Comparison of ENCODE assay signal across 28 cellular contexts in genomic region chr13:50644081-50644871, GRCh38.
DNase-seq lines count a peak whose midpoint lies in the region; ATAC-seq, FAIRE-seq and TF ChIP-seq lines count a peak whose summit lies in the region.
"Had no signal": no experiment of that assay in that cellular context is flagged by ENCODE, and none has a peak within 500 bp of the region (broad histone marks: within the 10 kb centered on the region; RNA-seq: fewer than 3 reads in every experiment).

No MANE protein-coding gene starts in this region.

- H3K9ac ChIP-seq in keratinocyte (ENCODE audit: control insufficient read depth, extremely low read depth, insufficient read depth, low read length) = no peak overlapping the region

- no peaks in the 10 kb centered on the region for H3K79me2 ChIP-seq in keratinocyte (ENCODE audit: control insufficient read depth, insufficient read depth, low read length)

- peak; percentile 97 for FAIRE-seq in keratinocyte (lab: Jason Lieb, UNC)
- FAIRE-seq: GM12878, TTC549 had no signal

- peaks cover 22% of the 10 kb centered on the region for H3K4me1 ChIP-seq in keratinocyte (ENCODE audit: control insufficient read depth, extremely low read depth, insufficient read depth, low read length)

- no peak overlapping the region for H3K27ac Mint-ChIP-seq in chondrocyte (ENCODE audit: unreplicated experiment)
- H3K27ac Mint-ChIP-seq: activated naive CD8-positive, alpha-beta T cell treated with anti-CD3 and anti-CD28 coated beads, Interleukin-2, amount 50 U/mL, for 24 hours; memory B cell; type B pancreatic cell had no signal

- no peaks in the 10 kb centered on the region for H3K36me3 ChIP-seq in keratinocyte (ENCODE audit: control insufficient read depth in 2 of 2, extremely low read depth in 1 of 2, insufficient read depth in 2 of 2, low read length in 2 of 2)

- peak overlapping the region; percentile 62 for H3K4me2 ChIP-seq in keratinocyte (ENCODE audit: control insufficient read depth, extremely low read depth, insufficient read depth, low read depth, low read length)

- dilution Hi-C loops in keratinocyte (cut with MboI; ENCODE audit: extremely low pct_ligation_motif_present, low sequenced_read_pairs) = no loop called here

- peak overlapping the region; percentile 73 for H3K27ac ChIP-seq in 22Rv1
- H3K27ac ChIP-seq in VCaP = peak overlapping the region; percentile 64
- H3K27ac ChIP-seq in keratinocyte (ENCODE audit: control insufficient read depth, insufficient read depth, low read length) = peak overlapping the region; percentile 48
- H3K27ac ChIP-seq: coronary artery had no signal

- no peak overlapping the region for H3K4me3 Mint-ChIP-seq in chondrocyte (ENCODE audit: unreplicated experiment)
- H3K4me3 Mint-ChIP-seq: activated naive CD8-positive, alpha-beta T cell treated with anti-CD3 and anti-CD28 coated beads, Interleukin-2, amount 50 U/mL, for 24 hours; memory B cell; type B pancreatic cell had no signal

- H3K4me3 ChIP-seq in LNCaP clone FGC (ENCODE audit: low read depth, low read length) (no peak overlapping the region), keratinocyte (ENCODE audit: control insufficient read depth in 2 of 3, extremely low read depth in 1 of 3, insufficient read depth in 2 of 3, low read depth in 1 of 3, low read length in 3 of 3) (peak overlapping the region in 2 of 3 experiments; percentile 1 to 43)
- H3K4me3 ChIP-seq: coronary artery, GM12878 had no signal

- H3K36me3 Mint-ChIP-seq in chondrocyte (ENCODE audit: low read depth) = no peaks in the 10 kb centered on the region
- H3K36me3 Mint-ChIP-seq: memory B cell had no signal

- intact Hi-C loops in left ventricle myocardium superior (cut with micrococcal nuclease) = no loop called here

- H3K9me3 Mint-ChIP-seq in chondrocyte (ENCODE audit: low read depth) = peaks cover 14% of the 10 kb centered on the region
- H3K9me3 Mint-ChIP-seq: activated naive CD8-positive, alpha-beta T cell treated with anti-CD3 and anti-CD28 coated beads, Interleukin-2, amount 50 U/mL, for 24 hours; memory B cell; type B pancreatic cell had no signal

- no peak overlapping the region for H2AFZ ChIP-seq in keratinocyte (ENCODE audit: control insufficient read depth, low read length)

- peak; percentile 93 for DNase-seq in LNCaP clone FGC (ENCODE audit: low read depth)
- DNase-seq in keratinocyte (ENCODE audit: low read depth, low spot score) = peak; percentile 52
- DNase-seq in chondrocyte (ENCODE audit: low spot score) = no peak
- no peak for DNase-seq in left ventricle myocardium superior
- DNase-seq: activated CD4-positive, CD25-positive, alpha-beta regulatory T cell treated with anti-CD3 and anti-CD28 coated beads, Interleukin-2, amount 50 U/mL, for 72 hours; activated CD8-positive, alpha-beta memory T cell treated with anti-CD3 and anti-CD28 coated beads for 24 hours; activated gamma-delta T cell treated with Interleukin-2 at 50 U/mL for 16 hours; activated naive CD8-positive, alpha-beta T cell treated with anti-CD3 and anti-CD28 coated beads, Interleukin-2, amount 50 U/mL, for 24 hours; activated T-cell treated with anti-CD3 and anti-CD28 coated beads, Interleukin-2, amount 50 U/mL, for 1 hour; COR-L47; DMS79 treated with DMSO at 0.1 percent for 48 hours; HCEC 1CT; kidney glomerular epithelial cell; NCI-H1048; NCI-H187 treated with DMSO at 0.1 percent for 48 hours; NCI-H2227 treated with DMSO at 0.1 percent for 48 hours; SHP77; stimulated activated CD8-positive, alpha-beta memory T cell treated with anti-CD3 and anti-CD28 coated beads, Interleukin-4, amount 100 ng/mL, for 48 hours; T-helper 1 cell had no signal

- no peaks in the 10 kb centered on the region for H3K9me3 ChIP-seq in keratinocyte (ENCODE audit: control insufficient read depth, low read depth, low read length)

- no peaks in the 10 kb centered on the region for H4K20me1 ChIP-seq in keratinocyte (ENCODE audit: control insufficient read depth, extremely low read depth, insufficient read depth, low read length)

- no peaks in the 10 kb centered on the region for H3K27me3 Mint-ChIP-seq in chondrocyte (ENCODE audit: low read depth)
- H3K27me3 Mint-ChIP-seq: activated naive CD8-positive, alpha-beta T cell treated with anti-CD3 and anti-CD28 coated beads, Interleukin-2, amount 50 U/mL, for 24 hours; memory B cell; type B pancreatic cell had no signal

- no peak for ATAC-seq in GM19328 (IDR thresholded peaks at IDR 0.05; ENCODE audit: unreplicated experiment)
- ATAC-seq in GM21526 (IDR thresholded peaks at IDR 0.05; ENCODE audit: low FRiP score, unreplicated experiment) = no peak
- no peak for ATAC-seq in left ventricle myocardium superior
- ATAC-seq: activated naive CD8-positive, alpha-beta T cell treated with anti-CD3 and anti-CD28 coated beads, Interleukin-2, amount 50 U/mL, for 24 hours; GM12878 had no signal

- TF ChIP-seq CTCF in 22Rv1 (IDR thresholded peaks at IDR 0.05) = peak; percentile 41
- peak; percentile 32; the same call in 1 of the 2 replicates for TF ChIP-seq CTCF in LNCaP clone FGC (IDR thresholded peaks at IDR 0.05; ENCODE audit: control insufficient read depth, extremely low read depth, insufficient read depth)
- peak; percentile 22; the same call in 1 of the 2 replicates for TF ChIP-seq CTCF in VCaP (conservative IDR thresholded peaks at IDR 0.05)
- no peak for TF ChIP-seq CTCF in keratinocyte (optimal IDR thresholded peaks at IDR 0.05 in 1 of 3, IDR thresholded peaks at IDR 0.05 in 1 of 3, conservative IDR thresholded peaks at IDR 0.05 in 1 of 3; ENCODE audit: extremely low read depth in 1 of 3, insufficient read depth in 2 of 3, low read length in 3 of 3)
- TF ChIP-seq CTCF in chondrocyte (IDR thresholded peaks at IDR 0.05) = no peak

- peaks cover 20% of the 10 kb centered on the region for H3K4me1 Mint-ChIP-seq in chondrocyte (ENCODE audit: low read depth)
- H3K4me1 Mint-ChIP-seq: activated naive CD8-positive, alpha-beta T cell treated with anti-CD3 and anti-CD28 coated beads, Interleukin-2, amount 50 U/mL, for 24 hours had no signal

- H3K9me1 ChIP-seq in keratinocyte (ENCODE audit: control insufficient read depth, extremely low read depth, insufficient read depth, low read length) = no peaks in the 10 kb centered on the region

- no peaks in the 10 kb centered on the region for H3K27me3 ChIP-seq in keratinocyte (ENCODE audit: control insufficient read depth, extremely low read depth, insufficient read depth, low read length)

Comparison
In these comparisons a context has a peak if more than half of its experiments do, and no peak if none do; other contexts are left out.
1. CTCF ChIP-seq: peak in 22Rv1 (single experiment), LNCaP clone FGC (single experiment) and VCaP (single experiment); none in keratinocyte (0 of 3) and chondrocyte (single experiment).
2. DNase-seq: peak in LNCaP clone FGC (single experiment) and keratinocyte (single experiment); none in chondrocyte (single experiment) and left ventricle myocardium superior (single experiment).
3. Peak in every context shown above with its lines, with median percentiles within 50 percentile points of each other: H3K27ac ChIP-seq.